In the genomic region with DNA sequence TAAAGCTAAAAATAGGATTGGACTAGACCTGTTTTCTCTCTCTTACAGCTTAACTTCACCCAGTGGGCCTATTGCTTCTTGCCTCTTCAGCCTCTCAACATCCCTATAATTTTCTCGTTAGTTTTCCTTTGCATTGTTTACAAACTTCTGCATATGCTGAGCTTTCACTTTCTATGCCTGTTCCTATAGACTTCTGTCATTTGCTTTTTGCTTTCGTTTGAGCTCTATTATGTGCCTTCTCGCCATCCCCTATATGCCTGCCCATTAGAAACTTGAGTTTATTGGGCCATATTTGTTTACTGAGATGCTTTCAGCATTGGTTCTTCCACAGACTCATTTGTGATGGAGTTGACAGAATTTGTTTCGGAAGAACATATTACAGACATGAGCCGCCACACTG, we compare ENCODE assay signal across 18 cellular contexts. TPM values are rescaled to one million over a fixed set of nuclear protein-coding genes. Genes with fewer than 3 reads are reported as not detected.
DNase-seq lines count a peak whose midpoint lies in the region; ATAC-seq, FAIRE-seq and TF ChIP-seq lines count a peak whose summit lies in the region.
"Had no signal": no experiment of that assay in that cellular context is flagged by ENCODE, and none has a peak within 500 bp of the region (broad histone marks: within the 10 kb centered on the region; RNA-seq: fewer than 3 reads in every experiment).

No MANE protein-coding gene starts in this region.

- H2AFZ ChIP-seq in neuronal stem cell (ENCODE audit: low read length) = no peak overlapping the region

- no peaks in the 10 kb centered on the region for H3K27me3 ChIP-seq in neuronal stem cell (ENCODE audit: control insufficient read depth in 3 of 3, insufficient read depth in 3 of 3, low read depth in 1 of 3, low read length in 3 of 3)

- H3K9ac ChIP-seq in neuronal stem cell (ENCODE audit: low read depth, low read length, poor library complexity) = no peak overlapping the region

- H3K4me1 ChIP-seq in mucosa of descending colon (ENCODE audit: low read depth) (no peaks in the 10 kb centered on the region), neuronal stem cell (ENCODE audit: control insufficient read depth in 2 of 2, insufficient read depth in 1 of 2, low read depth in 1 of 2, low read length in 2 of 2) (peaks cover 0 to 6% of the 10 kb centered on the region in 2 donors)

- H3K4me2 ChIP-seq in neuronal stem cell (ENCODE audit: insufficient read depth, low read length, poor library complexity, severe bottlenecking) = no peak overlapping the region

- intact Hi-C loops in mucosa of descending colon (cut with DNase I, micrococcal nuclease) = no loop called here

- no peak overlapping the region for H3K23ac ChIP-seq in neuronal stem cell (ENCODE audit: low read depth, low read length, poor library complexity)

- no peaks in the 10 kb centered on the region for H3K9me3 ChIP-seq in mucosa of descending colon
- H3K9me3 ChIP-seq in neuronal stem cell (replicated peaks in 1 of 2; ENCODE audit: control insufficient read depth in 2 of 2, insufficient read depth in 1 of 2, low read depth in 1 of 2, low read length in 2 of 2) = no peaks in the 10 kb centered on the region

- H3K36me3 ChIP-seq in mucosa of descending colon (ENCODE audit: low read depth) (no peaks in the 10 kb centered on the region), neuronal stem cell (replicated peaks in 1 of 2; ENCODE audit: control insufficient read depth in 2 of 2, insufficient read depth in 2 of 2, low read length in 2 of 2) (no peaks in the 10 kb centered on the region)

- H3K9me3 Mint-ChIP-seq in T-cell = peaks cover 0 to under 1% (median 0%) of the 10 kb centered on the region in 3 donors

- H3K27ac Mint-ChIP-seq in T-cell = peak overlapping the region; percentile 91 to 96

- H3K4me3 ChIP-seq in mucosa of descending colon (no peak overlapping the region), neuronal stem cell (ENCODE audit: low read length in 2 of 2) (no peak overlapping the region)

- H3K4me1 Mint-ChIP-seq in T-cell = peaks cover 71 to 84% (median 82%) of the 10 kb centered on the region in 3 donors

- H4K8ac ChIP-seq in neuronal stem cell (ENCODE audit: low read depth, low read length) = no peak overlapping the region

- POLR2A ChIA-PET in T-cell (lab: Charles Lee) = interaction anchor here in 1 of 2 donors (0.9 kb wide), 1 partner anchor 11 kb away, joined by 3 read pairs; no protein-coding TSS in a partner anchor

- no peak overlapping the region for H3K18ac ChIP-seq in neuronal stem cell (ENCODE audit: low read length)

- no peak overlapping the region for H2BK120ac ChIP-seq in neuronal stem cell (ENCODE audit: low read depth, low read length)

- no peak for TF ChIP-seq CTCF in mucosa of descending colon (IDR thresholded peaks at IDR 0.05)

- CTCF ChIA-PET in T-cell (lab: Charles Lee) = interaction anchor here (0.7 to 1.6 kb wide), 7 partner anchors 30 to 154 kb away, joined by 3 to 18 read pairs (median 3); partner anchors contain the start of genes HINT3 (in 1 of the 2), NCOA7 (in 1 of the 2) and TRMT11 (in 1 of the 2)

- H3K27me3 Mint-ChIP-seq in T-cell = no peaks in the 10 kb centered on the region

- FAIRE-seq in GM19239 (lab: Jason Lieb, UNC) = peak; percentile 82
- FAIRE-seq: A204.1 had no signal

- H3K4ac ChIP-seq in neuronal stem cell (ENCODE audit: low read length) = no peak overlapping the region

- no CpG with 5 or more reads among the region's 5 CpGs for WGBS in neuronal stem cell (ENCODE audit: extremely low coverage in 2 of 2, insufficient read length in 2 of 2, insufficient replicate concordance in 1 of 2), 2 donors

- H2BK5ac ChIP-seq in neuronal stem cell (ENCODE audit: low read length) = no peak overlapping the region

- DNase-seq in NOMO-1 (lab: John Stamatoyannopoulos, UW; ENCODE audit: unreplicated experiment in 2 of 2) (peak; percentile 24 to 42), NOMO-1 treated with dmso at 0.1 percent for 144 hours (lab: John Stamatoyannopoulos, UW; ENCODE audit: unreplicated experiment) (no peak), GM19239 (ENCODE audit: insufficient read length, low spot score) (no peak), T-cell (peak in 6 of 34 experiments; percentile 5 to 23 (median 18)), mucosa of descending colon (no peak), NCI-H748 treated with DMSO at 0.1 percent for 48 hours (lab: John Stamatoyannopoulos, UW) (no peak), neuronal stem cell (ENCODE audit: low spot score) (no peak)
- DNase-seq: activated CD4-positive, alpha-beta T cell treated with anti-CD3 and anti-CD28 coated beads for 4 hours; activated naive CD4-positive, alpha-beta T cell treated with anti-CD3 and anti-CD28 coated beads, Interleukin-2, amount 50 U/mL, for 16 hours; effector CD8-positive, alpha-beta T cell; left colon; NCI-H1105; NCI-H2227 treated with DMSO at 0.1 percent for 48 hours; NK-92 treated with Interleukin-12 subunit alpha and Interleukin-12 subunit beta, amount 100 ng/mL, for 24 hours; stimulated activated CD4-positive, alpha-beta T cell treated with anti-CD3 and anti-CD28 coated beads, Interleukin-15, amount 100 ng/mL, for 24 hours; substantia nigra had no signal

- H2BK12ac ChIP-seq in neuronal stem cell (ENCODE audit: low read length) = no peak overlapping the region

- peak overlapping the region; percentile 36 to 75 (median 52) for H3K4me3 Mint-ChIP-seq in T-cell

- no peak for ATAC-seq in T-cell (replicated peaks in 1 of 4)
- ATAC-seq in mucosa of descending colon = peak; percentile 19
- no peak for ATAC-seq in GM21723 (IDR thresholded peaks at IDR 0.05; ENCODE audit: unreplicated experiment)
- ATAC-seq: left colon had no signal

- H3K14ac ChIP-seq in neuronal stem cell (ENCODE audit: low read length) = no peak overlapping the region

- no peak overlapping the region for H2AK5ac ChIP-seq in neuronal stem cell (ENCODE audit: low read depth, low read length)

- H3K79me1 ChIP-seq in neuronal stem cell (ENCODE audit: low read depth, low read length) = peaks cover 1% of the 10 kb centered on the region

- no peak overlapping the region for H3K27ac ChIP-seq in neuronal stem cell (replicated peaks; ENCODE audit: low read length)

- peaks cover 15% of the 10 kb centered on the region for H3K36me3 Mint-ChIP-seq in T-cell

- H4K91ac ChIP-seq in neuronal stem cell (ENCODE audit: low read depth, low read length, poor library complexity) = no peak overlapping the region

- H2BK15ac ChIP-seq in neuronal stem cell (ENCODE audit: low read length) = no peak overlapping the region

RNA-seq across cellular contexts. Expression of gene NCOA7, which starts 40.9 kb away (rescaled TPM):
- total RNA-seq in T-cell = 10 to 100 TPM; 40.3 to 51.6 (median 46.4) TPM
- total RNA-seq in mucosa of descending colon = 10 to 100 TPM; 28.9 to 54.0 (median 49.6) TPM
- 3.4 TPM for polyA plus RNA-seq in neuronal stem cell (2013, experiment 1 of 2)
- polyA plus RNA-seq in neuronal stem cell (2013, experiment 2 of 2) = 4.0 TPM

Comparison
In these comparisons a context has a peak if more than half of its experiments do, and no peak if none do; other contexts are left out.
1. DNase-seq: peak in NOMO-1 (2 of 2); none in NOMO-1 treated with dmso at 0.1 percent for 144 hours (single experiment), GM19239 (single experiment), mucosa of descending colon (0 of 3), NCI-H748 treated with DMSO at 0.1 percent for 48 hours (single experiment) and neuronal stem cell (single experiment).